Comparison of ENCODE assay signal across 8 cellular contexts in the genomic region with DNA sequence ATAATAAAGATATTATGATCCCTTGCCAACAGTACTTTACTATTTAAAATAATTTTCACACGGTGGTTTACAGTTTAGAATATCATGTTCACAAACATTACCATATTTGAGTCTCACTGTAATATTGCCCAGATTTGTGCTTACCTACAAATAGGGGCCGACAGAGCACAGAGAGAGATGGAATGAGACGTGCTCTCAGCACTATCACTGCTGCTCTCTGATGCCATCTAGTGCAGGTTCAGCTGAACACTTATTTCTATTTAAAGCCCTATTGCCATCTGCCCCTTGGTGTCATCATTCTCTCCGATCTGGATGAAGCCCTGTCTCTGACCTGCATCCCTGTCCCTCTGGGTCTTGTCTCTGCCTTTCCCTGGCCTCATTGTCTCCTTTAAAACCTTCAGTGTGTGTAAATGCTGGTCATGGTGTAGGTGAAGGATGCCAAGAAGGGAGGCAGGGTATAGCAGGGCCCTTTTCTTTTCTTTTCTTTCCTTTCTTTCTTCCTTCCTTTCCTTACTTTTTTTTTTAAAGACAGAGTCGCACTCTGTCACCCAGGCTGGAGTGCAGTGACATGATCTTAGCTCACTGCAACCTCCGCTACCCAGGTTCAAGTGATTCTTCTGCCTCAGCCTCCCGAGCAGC. TPM values are rescaled to one million over a fixed set of nuclear protein-coding genes. Genes with fewer than 3 reads are reported as not detected.
A peak's percentile ranks its signal among the peaks of the same experiment; 100 is the strongest.
DNase-seq lines count a peak whose midpoint lies in the region; TF ChIP-seq lines count a peak whose summit lies in the region.

No MANE protein-coding gene starts in this region.

- no peak overlapping the region for H3K4me3 Mint-ChIP-seq in activated naive CD8-positive, alpha-beta T cell treated with anti-CD3 and anti-CD28 coated beads for 36 hours
- H3K4me3 Mint-ChIP-seq in glutamatergic neuron (ENCODE audit: unreplicated experiment), result peak overlapping the region; percentile 61

- H3K4me1 Mint-ChIP-seq in activated naive CD8-positive, alpha-beta T cell treated with anti-CD3 and anti-CD28 coated beads for 36 hours, result peaks cover 9% of the 10 kb centered on the region
- H3K4me1 Mint-ChIP-seq in glutamatergic neuron (ENCODE audit: low read depth, unreplicated experiment), result peaks cover 11% of the 10 kb centered on the region

- TF ChIP-seq CTCF in GM20000 (IDR thresholded peaks at IDR 0.05; ENCODE audit: extremely low read depth, missing control alignments), result peak; percentile 61
- peak; percentile 58 for TF ChIP-seq CTCF in glutamatergic neuron (IDR thresholded peaks at IDR 0.05; ENCODE audit: partially characterized antibody, unreplicated experiment)
- peak in 3 of 4 experiments; percentile 65 to 90 (median 80) for TF ChIP-seq CTCF in prostate gland (IDR thresholded peaks at IDR 0.05)

- no peaks in the 10 kb centered on the region for H3K4me1 ChIP-seq in prostate gland (replicated peaks)

- no peak overlapping the region for H3K27ac Mint-ChIP-seq in activated naive CD8-positive, alpha-beta T cell treated with anti-CD3 and anti-CD28 coated beads for 36 hours
- H3K27ac Mint-ChIP-seq in glutamatergic neuron (ENCODE audit: unreplicated experiment), result peak overlapping the region; percentile 91

- 32% methylated on average over 7 of the region's 7 CpGs for WGBS in prostate gland

- no peak overlapping the region for H3K27ac ChIP-seq in prostate gland

- H3K9me3 Mint-ChIP-seq in activated naive CD8-positive, alpha-beta T cell treated with anti-CD3 and anti-CD28 coated beads for 36 hours, result no peaks in the 10 kb centered on the region
- H3K9me3 Mint-ChIP-seq in glutamatergic neuron (ENCODE audit: unreplicated experiment), result no peaks in the 10 kb centered on the region

- no peak for TF ChIP-seq POLR2A in prostate gland (IDR thresholded peaks at IDR 0.05)

- H3K36me3 ChIP-seq in prostate gland, result no peaks in the 10 kb centered on the region

- H3K4me3 ChIP-seq in prostate gland, result no peak overlapping the region

- no peaks in the 10 kb centered on the region for H3K36me3 Mint-ChIP-seq in activated naive CD8-positive, alpha-beta T cell treated with anti-CD3 and anti-CD28 coated beads for 36 hours
- H3K36me3 Mint-ChIP-seq in glutamatergic neuron (ENCODE audit: unreplicated experiment), result no peaks in the 10 kb centered on the region

- no peaks in the 10 kb centered on the region for H3K27me3 ChIP-seq in prostate gland (replicated peaks; ENCODE audit: insufficient read depth)

- no peaks in the 10 kb centered on the region for H3K9me3 ChIP-seq in prostate gland

- DNase-seq in CD1c-positive myeloid dendritic cell (ENCODE audit: extremely low spot score) (peak; percentile 74), GM20000 (ENCODE audit: low spot score) (peak; percentile 69), NAMALWA (ENCODE audit: low spot score) (peak; percentile 95), SIG-M5 treated with dmso at 0.1 percent for 504 hours (lab: John Stamatoyannopoulos, UW; ENCODE audit: unreplicated experiment) (peak; percentile 95), glutamatergic neuron (peak; percentile 61), prostate gland (ENCODE audit: low spot score) (peak; percentile 62), GM19240 (ENCODE audit: insufficient read length, low spot score) (no peak)
- peak; percentile 63 for DNase-seq in activated naive CD8-positive, alpha-beta T cell treated with anti-CD3 and anti-CD28 coated beads for 36 hours

- intact Hi-C loops in prostate gland (cut with DNase I), result loop anchor here (5.0 kb wide), 1 partner anchor 151 kb away; no protein-coding TSS in a partner anchor

- H3K27me3 Mint-ChIP-seq in activated naive CD8-positive, alpha-beta T cell treated with anti-CD3 and anti-CD28 coated beads for 36 hours, result peaks cover 9% of the 10 kb centered on the region
- no peaks in the 10 kb centered on the region for H3K27me3 Mint-ChIP-seq in glutamatergic neuron (ENCODE audit: unreplicated experiment)

RNA-seq across cellular contexts. Expression of gene GPATCH4, which starts 6.9 kb away (rescaled TPM):
- 100 to 1,000 TPM; 103 TPM for total RNA-seq in activated naive CD8-positive, alpha-beta T cell treated with anti-CD3 and anti-CD28 coated beads for 36 hours
- total RNA-seq in glutamatergic neuron (ENCODE audit: unreplicated experiment), result 13.2 TPM
- 10 to 100 TPM; 20.9 to 27.5 TPM for total RNA-seq in prostate gland

RNA-seq across cellular contexts. Expression of gene HAPLN2, which starts 11.1 kb away (rescaled TPM):
- not detected for total RNA-seq in activated naive CD8-positive, alpha-beta T cell treated with anti-CD3 and anti-CD28 coated beads for 36 hours
- total RNA-seq in glutamatergic neuron (ENCODE audit: unreplicated experiment), result 0.71 TPM
- total RNA-seq in prostate gland, result 10 to 100 TPM in 1 of 2 donors, 1 to 10 TPM in 1; 6.1 to 10.2 TPM

RNA-seq across cellular contexts. Expression of gene NAXE, which starts 16.6 kb away (rescaled TPM):
- total RNA-seq in activated naive CD8-positive, alpha-beta T cell treated with anti-CD3 and anti-CD28 coated beads for 36 hours, result 10 to 100 TPM; 65.9 to 68.2 TPM
- total RNA-seq in glutamatergic neuron (ENCODE audit: unreplicated experiment), result 44.5 TPM
- total RNA-seq in prostate gland, result 100 to 1,000 TPM; 118 to 188 TPM

RNA-seq across cellular contexts. Expression of gene TTC24, which starts 28.6 kb away (rescaled TPM):
- 10 to 100 TPM; 18.7 to 19.6 TPM for total RNA-seq in activated naive CD8-positive, alpha-beta T cell treated with anti-CD3 and anti-CD28 coated beads for 36 hours
- total RNA-seq in glutamatergic neuron (ENCODE audit: unreplicated experiment) (not detected), prostate gland (not detected)

RNA-seq across cellular contexts. Expression of gene BCAN, which starts 33.8 kb away (rescaled TPM):
- total RNA-seq in activated naive CD8-positive, alpha-beta T cell treated with anti-CD3 and anti-CD28 coated beads for 36 hours, result not detected
- total RNA-seq in glutamatergic neuron (ENCODE audit: unreplicated experiment), result 10.3 TPM
- 1 to 10 TPM in 1 of 2 donors, not detected in 1; 4.9 TPM for total RNA-seq in prostate gland
